In genomic region chr6:136640132-136640915, GRCh38 we compare ENCODE assay signal across 18 cellular contexts.
DNase-seq lines count a peak whose midpoint lies in the region; ATAC-seq and TF ChIP-seq lines count a peak whose summit lies in the region.
"Had no signal": no experiment of that assay in that cellular context is flagged by ENCODE, and none has a peak within 500 bp of the region (broad histone marks: within the 10 kb centered on the region; RNA-seq: fewer than 3 reads in every experiment).

No MANE protein-coding gene starts in this region.

- no peak overlapping the region for H3K27ac ChIP-seq in lower lobe of right lung
- H3K27ac ChIP-seq: prostate gland had no signal

- no peaks in the 10 kb centered on the region for H3K9me3 ChIP-seq in lower lobe of right lung
- H3K9me3 ChIP-seq: prostate gland had no signal

- DNase-seq in Calu3 (no peak), LHCN-M2 (ENCODE audit: low read depth) (peak; percentile 57), epithelial cell of esophagus (ENCODE audit: low read depth) (peak; percentile 67), myocyte (ENCODE audit: low read depth) (peak; percentile 18), endothelial cell (ENCODE audit: low spot score) (no peak), lower lobe of right lung (no peak), amygdala (lab: John Stamatoyannopoulos, UW) (no peak)
- DNase-seq: activated CD4-positive, alpha-beta T cell treated with anti-CD3 and anti-CD28 coated beads for 36 hours; activated T-cell treated with anti-CD3 and anti-CD28 coated beads, Interleukin-2, amount 50 U/mL, for 48 hours; dermis blood vessel endothelial cell; DMS79 treated with DMSO at 0.1 percent for 48 hours; NCI-H1436 treated with DMSO at 0.1 percent for 48 hours; NCI-H524; stimulated activated CD4-positive, alpha-beta T cell treated with anti-CD3 and anti-CD28 coated beads, Interleukin-2, amount 100 ng/mL, for 24 hours; stimulated activated CD8-positive, alpha-beta memory T cell treated with anti-CD3 and anti-CD28 coated beads, Interleukin-4, amount 100 ng/mL, for 48 hours had no signal

- peak overlapping the region; percentile 58 for H3K27ac Mint-ChIP-seq in Calu3 (ENCODE audit: unreplicated experiment)
- H3K27ac Mint-ChIP-seq in endothelial cell (ENCODE audit: unreplicated experiment), result no peak overlapping the region
- H3K27ac Mint-ChIP-seq: activated CD4-positive, alpha-beta T cell treated with anti-CD3 and anti-CD28 coated beads for 36 hours; T-helper 1 cell treated with Interleukin-12 subunit alpha and Interleukin-12 subunit beta and Interleukin-4 antibody, amounts not matched to agents 30 μg/mL and 1 μg/mL, for 36 hours had no signal

- no peaks in the 10 kb centered on the region for H3K27me3 ChIP-seq in lower lobe of right lung (ENCODE audit: low read depth)

- peaks cover 8% of the 10 kb centered on the region for H3K4me1 ChIP-seq in lower lobe of right lung

- no peaks in the 10 kb centered on the region for H3K27me3 Mint-ChIP-seq in Calu3 (ENCODE audit: unreplicated experiment)
- no peaks in the 10 kb centered on the region for H3K27me3 Mint-ChIP-seq in endothelial cell (ENCODE audit: unreplicated experiment)
- H3K27me3 Mint-ChIP-seq: activated CD4-positive, alpha-beta T cell treated with anti-CD3 and anti-CD28 coated beads for 36 hours had no signal

- ATAC-seq in GM19328 (IDR thresholded peaks at IDR 0.05; ENCODE audit: unreplicated experiment) (no peak), lower lobe of right lung (no peak)
- ATAC-seq: activated CD4-positive, alpha-beta T cell treated with anti-CD3 and anti-CD28 coated beads for 36 hours had no signal

- intact Hi-C loops in Calu3 (cut with micrococcal nuclease; ENCODE audit: unreplicated experiment) (loop anchor here (5.0 to 10.0 kb wide), 3 partner anchors 33 to 284 kb away; partner anchors contain the start of gene SLC35D3), lower lobe of right lung (cut with DNase I) (loop anchor here (10.0 kb wide), 1 partner anchor 154 kb away; the partner anchor contains the start of gene MAP3K5)

- H3K4me3 ChIP-seq in epithelial cell of esophagus (ENCODE audit: low read length) (no peak overlapping the region), lower lobe of right lung (no peak overlapping the region)
- H3K4me3 ChIP-seq: prostate gland had no signal

- peaks cover 13% of the 10 kb centered on the region for H3K4me1 Mint-ChIP-seq in Calu3 (ENCODE audit: low read depth, unreplicated experiment)
- H3K4me1 Mint-ChIP-seq in endothelial cell (ENCODE audit: unreplicated experiment), result no peaks in the 10 kb centered on the region
- H3K4me1 Mint-ChIP-seq: activated CD4-positive, alpha-beta T cell treated with anti-CD3 and anti-CD28 coated beads for 36 hours had no signal

- no peak overlapping the region for H3K4me3 Mint-ChIP-seq in Calu3 (ENCODE audit: low read depth, unreplicated experiment)
- H3K4me3 Mint-ChIP-seq in endothelial cell (ENCODE audit: unreplicated experiment), result no peak overlapping the region
- H3K4me3 Mint-ChIP-seq: activated CD4-positive, alpha-beta T cell treated with anti-CD3 and anti-CD28 coated beads for 36 hours; T-helper 1 cell treated with Interleukin-12 subunit alpha and Interleukin-12 subunit beta and Interleukin-4 antibody, amounts not matched to agents 30 μg/mL and 1 μg/mL, for 36 hours had no signal

- CTCF ChIA-PET in Calu3 (lab: Charles Lee), result interaction anchor here (0.6 to 2.4 kb wide), 4 partner anchors 27 to 1837 kb away, joined by 3 to 8 read pairs (median 4); partner anchors contain the start of gene MAP3K5

- H3K36me3 ChIP-seq in lower lobe of right lung, result peaks cover 27% of the 10 kb centered on the region
- H3K36me3 ChIP-seq: prostate gland had no signal

- no TSS peak for BruUV-seq in Calu3 (replicated peaks; lab: Mats Ljungman, UMichigan)

- TF ChIP-seq CTCF in Calu3 (IDR thresholded peaks at IDR 0.05; ENCODE audit: unreplicated experiment) (no peak), epithelial cell of esophagus (IDR thresholded peaks at IDR 0.05; ENCODE audit: insufficient read depth, low read depth, low read length, missing control alignments) (no peak), endothelial cell (IDR thresholded peaks at IDR 0.05; ENCODE audit: unreplicated experiment) (no peak), lower lobe of right lung (IDR thresholded peaks at IDR 0.05) (no peak)

- H3K9me3 Mint-ChIP-seq in Calu3 (ENCODE audit: low read depth, unreplicated experiment), result no peaks in the 10 kb centered on the region
- H3K9me3 Mint-ChIP-seq in endothelial cell (ENCODE audit: unreplicated experiment), result no peaks in the 10 kb centered on the region
- H3K9me3 Mint-ChIP-seq: T-helper 1 cell treated with Interleukin-12 subunit alpha and Interleukin-12 subunit beta and Interleukin-4 antibody, amounts not matched to agents 30 μg/mL and 1 μg/mL, for 36 hours had no signal

- peaks cover 3% of the 10 kb centered on the region for H3K36me3 Mint-ChIP-seq in Calu3 (ENCODE audit: insufficient read depth, unreplicated experiment)
- no peaks in the 10 kb centered on the region for H3K36me3 Mint-ChIP-seq in endothelial cell (ENCODE audit: low read depth, unreplicated experiment)

Comparison
In these comparisons a context has a peak if more than half of its experiments do, and no peak if none do; other contexts are left out.
1. DNase-seq: peak in LHCN-M2 (single experiment), epithelial cell of esophagus (single experiment) and myocyte (single experiment); none in Calu3 (single experiment), endothelial cell (single experiment), lower lobe of right lung (single experiment) and amygdala (0 of 56).